2 cellular contexts compared by ENCODE assay signal in the genomic region with DNA sequence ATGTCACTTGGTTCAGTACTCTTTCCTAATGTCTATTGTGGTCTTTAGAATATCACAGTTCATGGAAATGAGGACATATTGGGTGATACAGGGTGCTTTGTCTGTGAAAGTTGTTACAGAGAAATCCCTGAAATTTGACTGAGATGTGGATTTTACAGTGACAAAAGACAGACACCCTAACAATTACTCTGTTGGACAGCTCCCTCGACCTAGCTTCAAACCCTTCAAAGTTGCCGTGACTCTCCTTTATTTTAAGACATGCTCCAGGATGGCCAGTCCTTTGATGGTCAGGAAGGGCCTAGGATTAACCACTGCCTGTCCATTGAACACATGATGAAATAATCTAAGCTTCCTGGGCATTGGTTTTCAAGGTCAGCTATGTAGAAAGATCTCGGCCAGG.
TF ChIP-seq lines count a peak whose summit lies in the region.

No MANE protein-coding gene starts in this region.

TF ChIP-seq in SK-N-SH, 30 proteins besides CTCF, POLR2A, EP300 and RAD21 (continued from another document):
- TF ChIP-seq PBX3 (IDR thresholded peaks at IDR 0.05) (no peak), CHD2 (IDR thresholded peaks at IDR 0.05; ENCODE audit: low read length, partially characterized antibody) (no peak)
TF ChIP-seq in SK-N-SH: peak in this region for 1.

TF ChIP-seq in SK-N-SH treated with all-trans-retinoic acid at 6 μM for 48 hours, 23 proteins besides CTCF, POLR2A, EP300 and RAD21 (continued from another document):
- TF ChIP-seq, protein P1, sequence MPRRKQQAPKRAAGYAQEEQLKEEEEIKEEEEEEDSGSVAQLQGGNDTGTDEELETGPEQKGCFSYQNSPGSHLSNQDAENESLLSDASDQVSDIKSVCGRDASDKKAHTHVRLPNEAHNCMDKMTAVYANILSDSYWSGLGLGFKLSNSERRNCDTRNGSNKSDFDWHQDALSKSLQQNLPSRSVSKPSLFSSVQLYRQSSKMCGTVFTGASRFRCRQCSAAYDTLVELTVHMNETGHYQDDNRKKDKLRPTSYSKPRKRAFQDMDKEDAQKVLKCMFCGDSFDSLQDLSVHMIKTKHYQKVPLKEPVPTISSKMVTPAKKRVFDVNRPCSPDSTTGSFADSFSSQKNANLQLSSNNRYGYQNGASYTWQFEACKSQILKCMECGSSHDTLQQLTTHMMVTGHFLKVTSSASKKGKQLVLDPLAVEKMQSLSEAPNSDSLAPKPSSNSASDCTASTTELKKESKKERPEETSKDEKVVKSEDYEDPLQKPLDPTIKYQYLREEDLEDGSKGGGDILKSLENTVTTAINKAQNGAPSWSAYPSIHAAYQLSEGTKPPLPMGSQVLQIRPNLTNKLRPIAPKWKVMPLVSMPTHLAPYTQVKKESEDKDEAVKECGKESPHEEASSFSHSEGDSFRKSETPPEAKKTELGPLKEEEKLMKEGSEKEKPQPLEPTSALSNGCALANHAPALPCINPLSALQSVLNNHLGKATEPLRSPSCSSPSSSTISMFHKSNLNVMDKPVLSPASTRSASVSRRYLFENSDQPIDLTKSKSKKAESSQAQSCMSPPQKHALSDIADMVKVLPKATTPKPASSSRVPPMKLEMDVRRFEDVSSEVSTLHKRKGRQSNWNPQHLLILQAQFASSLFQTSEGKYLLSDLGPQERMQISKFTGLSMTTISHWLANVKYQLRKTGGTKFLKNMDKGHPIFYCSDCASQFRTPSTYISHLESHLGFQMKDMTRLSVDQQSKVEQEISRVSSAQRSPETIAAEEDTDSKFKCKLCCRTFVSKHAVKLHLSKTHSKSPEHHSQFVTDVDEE (CRISPR knock-in tag; IDR thresholded peaks at IDR 0.05): no peak
TF ChIP-seq in SK-N-SH treated with all-trans-retinoic acid at 6 μM for 48 hours: peak in this region for 0.
